In the genomic region with DNA sequence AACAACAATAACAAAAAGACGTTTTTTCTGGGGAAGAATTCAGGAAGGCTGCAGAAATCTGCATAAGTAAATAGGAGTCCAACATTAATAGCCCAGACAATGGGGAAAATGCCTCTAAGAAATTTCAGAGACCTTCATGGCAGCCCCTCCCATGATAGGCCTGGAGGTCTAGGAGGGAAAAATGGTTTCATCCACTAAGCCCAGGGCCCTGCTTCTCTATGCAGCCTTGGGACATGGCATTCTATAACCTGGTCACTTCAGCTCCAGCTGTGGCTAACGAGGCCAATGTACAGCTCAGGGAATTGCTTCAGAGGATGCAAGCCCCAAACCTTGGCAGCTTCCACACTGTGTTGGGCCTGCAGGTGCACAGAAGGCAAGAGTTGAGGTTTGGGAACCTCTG, we compare ENCODE assay signal across 9 cellular contexts.
"Had no signal": no experiment of that assay in that cellular context is flagged by ENCODE, and none has a peak within 500 bp of the region (broad histone marks: within the 10 kb centered on the region; RNA-seq: fewer than 3 reads in every experiment).

No MANE protein-coding gene starts in this region.

- FAIRE-seq: HepG2, HTR-8/SVneo, K562 had no signal

- H3K27ac Mint-ChIP-seq: IgD-negative memory B cell had no signal

- H3K4me2 ChIP-seq: KMS-11 had no signal

- DNase-seq: IMR-90, KBM-7, KG1 had no signal

- ATAC-seq: HepG2, K562 had no signal

- H3K36me3 Mint-ChIP-seq: IgD-negative memory B cell had no signal

- H3K4me3 ChIP-seq: K562 had no signal

- H3K4me3 Mint-ChIP-seq: IgD-negative memory B cell had no signal

- H3K27ac ChIP-seq: HL-60, KMS-11 had no signal
